In genomic region chr5:72677447-72677846, GRCh38 we compare ENCODE assay signal across 13 cellular contexts.
"Had no signal": no experiment of that assay in that cellular context is flagged by ENCODE, and none has a peak within 500 bp of the region (broad histone marks: within the 10 kb centered on the region; RNA-seq: fewer than 3 reads in every experiment).

No MANE protein-coding gene starts in this region.

- ATAC-seq: effector memory CD8-positive, alpha-beta T cell; esophagus mucosa; foreskin keratinocyte; gastrocnemius medialis; gastroesophageal sphincter; heart left ventricle; heart right ventricle had no signal

- H3K4me3 ChIP-seq: colonic mucosa, coronary artery, dorsolateral prefrontal cortex, esophagus muscularis mucosa, esophagus squamous epithelium, gastrocnemius medialis, gastroesophageal sphincter, heart left ventricle, heart right ventricle had no signal

- H3K27ac ChIP-seq: colonic mucosa, coronary artery, dorsolateral prefrontal cortex, epithelial cell of prostate, esophagus muscularis mucosa, esophagus squamous epithelium, foreskin keratinocyte, gastrocnemius medialis, gastroesophageal sphincter, heart left ventricle, heart right ventricle had no signal

- H3K9me3 ChIP-seq: colonic mucosa, gastrocnemius medialis had no signal

- H3K36me3 ChIP-seq: colonic mucosa, esophagus muscularis mucosa, esophagus squamous epithelium, gastrocnemius medialis, gastroesophageal sphincter, heart left ventricle, heart right ventricle had no signal

- H3K4me1 ChIP-seq: colonic mucosa, esophagus muscularis mucosa, esophagus squamous epithelium, foreskin keratinocyte, gastrocnemius medialis, gastroesophageal sphincter, heart left ventricle, heart right ventricle had no signal
